17 cellular contexts compared by ENCODE assay signal in genomic region chr4:53050361-53050774, GRCh38.
"Had no signal": no experiment of that assay in that cellular context is flagged by ENCODE, and none has a peak within 500 bp of the region (broad histone marks: within the 10 kb centered on the region; RNA-seq: fewer than 3 reads in every experiment).

No MANE protein-coding gene starts in this region.

- H3K4me1 Mint-ChIP-seq: activated CD8-positive, alpha-beta memory T cell treated with anti-CD3 and anti-CD28 coated beads, Interleukin-2, amount 10 ng/mL, durations not matched to agents 7 days and 5 days had no signal

- H3K27ac Mint-ChIP-seq: activated CD8-positive, alpha-beta memory T cell treated with anti-CD3 and anti-CD28 coated beads, Interleukin-2, amount 10 ng/mL, durations not matched to agents 7 days and 5 days; activated naive CD8-positive, alpha-beta T cell; activated T-cell treated with anti-CD3 and anti-CD28 coated beads, Interleukin-2, amount 50 U/mL, for 24 hours had no signal

- H3K9me3 Mint-ChIP-seq: activated T-cell treated with anti-CD3 and anti-CD28 coated beads, Interleukin-2, amount 50 U/mL, for 24 hours had no signal

- DNase-seq: activated CD4-positive, alpha-beta T cell treated with anti-CD3 and anti-CD28 coated beads, Interleukin-2, amount 50 U/mL, for 48 hours; activated CD4-positive, CD25-positive, alpha-beta regulatory T cell treated with anti-CD3 and anti-CD28 coated beads, Interleukin-2, amount 50 U/mL, for 72 hours; activated CD8-positive, alpha-beta memory T cell treated with anti-CD3 and anti-CD28 coated beads, Interleukin-2, amount 10 ng/mL, durations not matched to agents 7 days and 5 days; activated effector memory CD4-positive, alpha-beta T cell treated with Interleukin-2 at 50 U/mL for 16 hours; activated T-cell treated with anti-CD3 and anti-CD28 coated beads, Interleukin-2, amount 50 U/mL, for 24 hours; anterior cingulate cortex; esophagus squamous epithelium; kidney; left ventricle myocardium superior; mesendoderm; nephron progenitor cell; sigmoid colon; stimulated activated CD4-positive, alpha-beta T cell treated with anti-CD3 and anti-CD28 coated beads, Interleukin-2, amount 100 ng/mL, for 24 hours; stimulated activated naive CD4-positive, alpha-beta T cell treated with Interleukin-2 at 50 U/mL for 16 hours; trophoblast cell had no signal

- FAIRE-seq: frontal cortex, kidney had no signal

- ATAC-seq: activated CD8-positive, alpha-beta memory T cell treated with anti-CD3 and anti-CD28 coated beads, Interleukin-2, amount 10 ng/mL, durations not matched to agents 7 days and 5 days; left ventricle myocardium superior had no signal

- H3K4me3 Mint-ChIP-seq: activated CD8-positive, alpha-beta memory T cell treated with anti-CD3 and anti-CD28 coated beads, Interleukin-2, amount 10 ng/mL, durations not matched to agents 7 days and 5 days; activated naive CD8-positive, alpha-beta T cell; activated T-cell treated with anti-CD3 and anti-CD28 coated beads, Interleukin-2, amount 50 U/mL, for 24 hours; nephron progenitor cell had no signal

- H3K27me3 Mint-ChIP-seq: activated CD8-positive, alpha-beta memory T cell treated with anti-CD3 and anti-CD28 coated beads, Interleukin-2, amount 10 ng/mL, durations not matched to agents 7 days and 5 days; activated naive CD8-positive, alpha-beta T cell; activated T-cell treated with anti-CD3 and anti-CD28 coated beads, Interleukin-2, amount 50 U/mL, for 24 hours had no signal
